In the genomic region with DNA sequence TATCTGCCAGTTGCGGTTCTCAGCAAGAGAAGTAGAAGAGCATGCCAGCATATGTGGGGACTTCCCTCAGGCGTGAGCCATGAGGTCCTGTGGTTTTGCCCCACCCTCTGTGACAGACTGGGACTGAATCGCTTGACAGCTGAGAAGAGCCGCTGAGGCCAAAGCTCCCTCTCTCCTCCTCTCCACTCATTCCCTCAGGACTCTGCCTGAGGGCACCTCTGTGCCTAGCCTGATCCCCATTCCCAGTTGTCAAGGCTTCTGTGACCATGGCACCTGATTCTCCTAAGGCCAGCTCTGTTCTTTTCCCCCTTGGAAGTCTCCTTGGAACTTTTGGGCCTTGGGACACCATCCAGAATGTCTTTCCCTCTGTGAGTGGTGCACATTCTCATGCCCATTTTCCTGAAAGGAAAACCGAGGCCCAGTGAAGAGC, we compare ENCODE assay signal across 1 cellular context.
TF ChIP-seq lines count a peak whose summit lies in the region.

No MANE protein-coding gene starts in this region.

TF ChIP-seq in WTC11, 78 proteins besides CTCF, POLR2A, EP300 and RAD21 (continued from another document):
- TF ChIP-seq, protein P1, sequence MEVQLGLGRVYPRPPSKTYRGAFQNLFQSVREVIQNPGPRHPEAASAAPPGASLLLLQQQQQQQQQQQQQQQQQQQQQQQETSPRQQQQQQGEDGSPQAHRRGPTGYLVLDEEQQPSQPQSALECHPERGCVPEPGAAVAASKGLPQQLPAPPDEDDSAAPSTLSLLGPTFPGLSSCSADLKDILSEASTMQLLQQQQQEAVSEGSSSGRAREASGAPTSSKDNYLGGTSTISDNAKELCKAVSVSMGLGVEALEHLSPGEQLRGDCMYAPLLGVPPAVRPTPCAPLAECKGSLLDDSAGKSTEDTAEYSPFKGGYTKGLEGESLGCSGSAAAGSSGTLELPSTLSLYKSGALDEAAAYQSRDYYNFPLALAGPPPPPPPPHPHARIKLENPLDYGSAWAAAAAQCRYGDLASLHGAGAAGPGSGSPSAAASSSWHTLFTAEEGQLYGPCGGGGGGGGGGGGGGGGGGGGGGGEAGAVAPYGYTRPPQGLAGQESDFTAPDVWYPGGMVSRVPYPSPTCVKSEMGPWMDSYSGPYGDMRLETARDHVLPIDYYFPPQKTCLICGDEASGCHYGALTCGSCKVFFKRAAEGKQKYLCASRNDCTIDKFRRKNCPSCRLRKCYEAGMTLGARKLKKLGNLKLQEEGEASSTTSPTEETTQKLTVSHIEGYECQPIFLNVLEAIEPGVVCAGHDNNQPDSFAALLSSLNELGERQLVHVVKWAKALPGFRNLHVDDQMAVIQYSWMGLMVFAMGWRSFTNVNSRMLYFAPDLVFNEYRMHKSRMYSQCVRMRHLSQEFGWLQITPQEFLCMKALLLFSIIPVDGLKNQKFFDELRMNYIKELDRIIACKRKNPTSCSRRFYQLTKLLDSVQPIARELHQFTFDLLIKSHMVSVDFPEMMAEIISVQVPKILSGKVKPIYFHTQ (CRISPR knock-in tag; IDR thresholded peaks at IDR 0.05) = no peak
- TF ChIP-seq, protein P2, sequence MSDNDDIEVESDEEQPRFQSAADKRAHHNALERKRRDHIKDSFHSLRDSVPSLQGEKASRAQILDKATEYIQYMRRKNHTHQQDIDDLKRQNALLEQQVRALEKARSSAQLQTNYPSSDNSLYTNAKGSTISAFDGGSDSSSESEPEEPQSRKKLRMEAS (CRISPR knock-in tag; IDR thresholded peaks at IDR 0.05) = no peak
- TF ChIP-seq FOXP1 (CRISPR knock-in tag; IDR thresholded peaks at IDR 0.05; ENCODE audit: borderline replicate concordance) = no peak
- TF ChIP-seq HMGA2 (CRISPR knock-in tag; IDR thresholded peaks at IDR 0.05) = no peak
- TF ChIP-seq MXD4 (CRISPR knock-in tag; IDR thresholded peaks at IDR 0.05; ENCODE audit: borderline replicate concordance) = no peak
- TF ChIP-seq IRF2 (CRISPR knock-in tag; IDR thresholded peaks at IDR 0.05; ENCODE audit: borderline replicate concordance, low read depth) = no peak
- TF ChIP-seq, protein P3, sequence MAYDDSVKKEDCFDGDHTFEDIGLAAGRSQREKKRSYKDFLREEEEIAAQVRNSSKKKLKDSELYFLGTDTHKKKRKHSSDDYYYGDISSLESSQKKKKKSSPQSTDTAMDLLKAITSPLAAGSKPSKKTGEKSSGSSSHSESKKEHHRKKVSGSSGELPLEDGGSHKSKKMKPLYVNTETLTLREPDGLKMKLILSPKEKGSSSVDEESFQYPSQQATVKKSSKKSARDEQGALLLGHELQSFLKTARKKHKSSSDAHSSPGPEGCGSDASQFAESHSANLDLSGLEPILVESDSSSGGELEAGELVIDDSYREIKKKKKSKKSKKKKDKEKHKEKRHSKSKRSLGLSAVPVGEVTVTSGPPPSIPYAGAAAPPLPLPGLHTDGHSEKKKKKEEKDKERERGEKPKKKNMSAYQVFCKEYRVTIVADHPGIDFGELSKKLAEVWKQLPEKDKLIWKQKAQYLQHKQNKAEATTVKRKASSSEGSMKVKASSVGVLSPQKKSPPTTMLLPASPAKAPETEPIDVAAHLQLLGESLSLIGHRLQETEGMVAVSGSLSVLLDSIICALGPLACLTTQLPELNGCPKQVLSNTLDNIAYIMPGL (CRISPR knock-in tag; IDR thresholded peaks at IDR 0.05) = no peak
